ENCODE assay signal across 8 cellular contexts in genomic region chr9:19408693-19409405, GRCh38. TPM values are rescaled to one million over a fixed set of nuclear protein-coding genes. Genes with fewer than 3 reads are reported as not detected.
DNase-seq lines count a peak whose midpoint lies in the region; TF ChIP-seq lines count a peak whose summit lies in the region.

Gene ACER2, plus strand, starts transcription at chr9:19409009. Its CDS starts 76 bp downstream, at chr9:19409085.

- H3K4me1 ChIP-seq in endodermal cell (ENCODE audit: control insufficient read depth, insufficient read depth, low read length) (no peaks in the 10 kb centered on the region), mesodermal cell (ENCODE audit: control insufficient read depth, insufficient read depth, low read length, poor library complexity, severe bottlenecking) (peaks cover 11% of the 10 kb centered on the region)

- peaks cover 11% of the 10 kb centered on the region for H3K4me1 Mint-ChIP-seq in endodermal cell

- peaks cover 5% of the 10 kb centered on the region for H3K9me3 ChIP-seq in endodermal cell (ENCODE audit: control insufficient read depth, low read length)
- no peaks in the 10 kb centered on the region for H3K9me3 ChIP-seq in mesodermal cell (ENCODE audit: control insufficient read depth, low read length)

- peak; percentile 85 for DNase-seq in Caki2 (ENCODE audit: low read depth)
- DNase-seq in GM20000 (ENCODE audit: low spot score), result peak; percentile 95
- peak; percentile 61 for DNase-seq in HS-5 (ENCODE audit: low read depth)
- DNase-seq in NK-92 treated with Interleukin-12 subunit alpha and Interleukin-12 subunit beta, amount 100 ng/mL, for 24 hours (lab: John Stamatoyannopoulos, UW), result peak; percentile 4
- DNase-seq in activated CD8-positive, alpha-beta memory T cell treated with anti-CD3 and anti-CD28 coated beads, Interleukin-2, amount 50 U/mL, for 1 hour (ENCODE audit: extremely low read depth), result peak; percentile 66
- DNase-seq in endodermal cell, result peak; percentile 99
- peak; percentile 93 for DNase-seq in stimulated activated CD8-positive, alpha-beta memory T cell treated with anti-CD3 and anti-CD28 coated beads, Interleukin-15, amount 100 ng/mL, for 24 hours (ENCODE audit: low read depth)

- no peaks in the 10 kb centered on the region for H3K36me3 Mint-ChIP-seq in endodermal cell (ENCODE audit: low read depth)

- peak within 1 kb of the TSS; percentile 90 for H3K27ac ChIP-seq in endodermal cell (ENCODE audit: low read depth, low read length)
- peak within 1 kb of the TSS; percentile 77 for H3K27ac ChIP-seq in mesodermal cell (ENCODE audit: low read depth, low read length, severe bottlenecking)

- H3K4me3 ChIP-seq in endodermal cell (ENCODE audit: low read length), result peak within 1 kb of the TSS; percentile 92
- H3K4me3 ChIP-seq in mesodermal cell (ENCODE audit: extremely low read depth, insufficient read depth, low read length, poor library complexity, severe bottlenecking), result peak within 1 kb of the TSS; percentile 85

- peaks cover 15% of the 10 kb centered on the region for H3K27me3 ChIP-seq in endodermal cell (ENCODE audit: control insufficient read depth, insufficient read depth, low read length, poor library complexity, severe bottlenecking)

- in situ Hi-C loops in Caki2 (cut with HindIII; ENCODE audit: low pct_unique_long_range_greater_than_20kb, low sequenced_read_pairs), result no loop called here

- peaks cover 5% of the 10 kb centered on the region for H3K9me3 Mint-ChIP-seq in endodermal cell

- peaks cover 29% of the 10 kb centered on the region for H3K27me3 Mint-ChIP-seq in endodermal cell (ENCODE audit: insufficient read depth)

- peak within 1 kb of the TSS; percentile 88 for H3K27ac Mint-ChIP-seq in endodermal cell

- H3K36me3 ChIP-seq in endodermal cell (ENCODE audit: control insufficient read depth, insufficient read depth, low read length), result no peaks in the 10 kb centered on the region
- H3K36me3 ChIP-seq in mesodermal cell (ENCODE audit: control insufficient read depth, insufficient read depth, low read length), result no peaks in the 10 kb centered on the region

- peak within 1 kb of the TSS; percentile 80 for H3K4me3 Mint-ChIP-seq in endodermal cell

- WGBS in endodermal cell (ENCODE audit: insufficient coverage in 1 of 2, insufficient read length in 1 of 2), 2 experiments, result 0 to 1% methylated on average over 13 to 61 of the region's 61 CpGs
- 0 to 1% methylated on average over 49 to 52 of the region's 61 CpGs for WGBS in mesodermal cell (ENCODE audit: insufficient coverage in 2 of 2), 2 experiments

- H3K9ac ChIP-seq in endodermal cell (ENCODE audit: extremely low read depth, low read length, poor library complexity, severe bottlenecking), result peak within 1 kb of the TSS; percentile 53

- TF ChIP-seq CTCF in GM20000 (IDR thresholded peaks at IDR 0.05; ENCODE audit: extremely low read depth, missing control alignments), result peak; percentile 8
- peak; percentile 22 for TF ChIP-seq CTCF in endodermal cell (conservative IDR thresholded peaks at IDR 0.05)

RNA-seq across cellular contexts. Expression of gene ACER2, which starts in this region (rescaled TPM):
- total RNA-seq in Caki2 (2014; rRNA removed; shearing (Covaris generic); ENCODE audit: low replicate concordance), result 1.7 and 1.9 TPM in 2 replicates
- 1 to 10 TPM; 2.3 to 2.4 TPM for total RNA-seq in endodermal cell
- polyA plus RNA-seq in endodermal cell (2013, experiment 1 of 2), result 4.7 TPM
- 4.7 TPM for polyA plus RNA-seq in endodermal cell (2013, experiment 2 of 2)
- polyA plus RNA-seq in mesodermal cell (2013, experiment 1 of 2), result 6.6 TPM
- polyA plus RNA-seq in mesodermal cell (2013, experiment 2 of 2), result 6.0 TPM

Comparison
In these comparisons a context has a peak if more than half of its experiments do, and no peak if none do; other contexts are left out.
1. Peak in every context shown above with its lines: DNase-seq, H3K4me3 ChIP-seq and H3K27ac ChIP-seq.
2. DNase-seq: peak in every context shown above with its lines; median percentile 99 in endodermal cell; 95 in GM20000; 93 in stimulated activated CD8-positive, alpha-beta memory T cell treated with anti-CD3 and anti-CD28 coated beads, Interleukin-15, amount 100 ng/mL, for 24 hours; 85 in Caki2; 66 in activated CD8-positive, alpha-beta memory T cell treated with anti-CD3 and anti-CD28 coated beads, Interleukin-2, amount 50 U/mL, for 1 hour; 61 in HS-5; 4 in NK-92 treated with Interleukin-12 subunit alpha and Interleukin-12 subunit beta, amount 100 ng/mL, for 24 hours.